19 cellular contexts compared by ENCODE assay signal in the genomic region with DNA sequence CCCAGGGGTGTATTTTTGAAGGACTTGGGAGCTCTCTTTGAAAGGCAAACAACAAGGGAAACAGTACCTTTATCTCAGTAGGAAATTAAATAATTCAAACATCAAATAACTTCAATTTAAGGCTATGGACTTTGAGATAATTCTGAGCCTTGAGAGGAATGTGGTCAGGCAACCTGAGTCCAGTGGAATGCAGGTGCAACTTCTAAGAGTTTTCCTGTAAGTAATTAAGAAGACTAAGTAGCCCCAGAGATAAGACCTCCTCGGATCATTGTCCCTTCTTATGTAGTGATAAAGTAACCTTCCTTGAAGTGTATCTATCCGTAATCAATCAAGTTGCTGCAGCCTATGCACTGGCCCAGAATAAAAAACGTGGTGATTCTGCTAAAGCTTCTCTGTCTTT. TPM values are rescaled to one million over a fixed set of nuclear protein-coding genes. Genes with fewer than 3 reads are reported as not detected.
DNase-seq lines count a peak whose midpoint lies in the region; FAIRE-seq and TF ChIP-seq lines count a peak whose summit lies in the region.
"Had no signal": no experiment of that assay in that cellular context is flagged by ENCODE, and none has a peak within 500 bp of the region (broad histone marks: within the 10 kb centered on the region; RNA-seq: fewer than 3 reads in every experiment).

No MANE protein-coding gene starts in this region.

- POLR2A ChIA-PET in Caco-2 (lab: Charles Lee): interaction anchor here (0.6 kb wide), 1 partner anchor 10 kb away, joined by 3 read pairs; no protein-coding TSS in a partner anchor

- TF ChIP-seq CTCF in Caco-2 (IDR thresholded peaks at IDR 0.05; ENCODE audit: insufficient read depth in 1 of 2, low read depth in 1 of 2, low read length in 1 of 2, severe bottlenecking in 1 of 2, unreplicated experiment in 1 of 2): no peak
- TF ChIP-seq CTCF in endodermal cell (conservative IDR thresholded peaks at IDR 0.05): no peak
- TF ChIP-seq CTCF in mesothelial cell of epicardium (IDR thresholded peaks at IDR 0.05; ENCODE audit: unreplicated experiment): no peak
- TF ChIP-seq CTCF in sigmoid colon (IDR thresholded peaks at IDR 0.05): no peak
- no peak for TF ChIP-seq CTCF in osteoblast (IDR thresholded peaks at IDR 0.05; ENCODE audit: extremely low read depth, low read depth, low read length)

- peaks cover 19% of the 10 kb centered on the region for H3K4me1 Mint-ChIP-seq in Caco-2 (ENCODE audit: low read depth, unreplicated experiment)
- H3K4me1 Mint-ChIP-seq in endodermal cell: peaks cover 27% of the 10 kb centered on the region
- peaks cover 30% of the 10 kb centered on the region for H3K4me1 Mint-ChIP-seq in mesothelial cell of epicardium

- H3K36me3 ChIP-seq in Caco-2 (ENCODE audit: control insufficient read depth, insufficient read depth, low read length): peaks cover 3% of the 10 kb centered on the region
- peaks cover 46% of the 10 kb centered on the region for H3K36me3 ChIP-seq in endodermal cell (ENCODE audit: control insufficient read depth, insufficient read depth, low read length)
- peaks cover 0 to 12% of the 10 kb centered on the region in 2 donors for H3K36me3 ChIP-seq in small intestine (ENCODE audit: control insufficient read depth in 2 of 2, insufficient read depth in 2 of 2, low read length in 2 of 2)
- H3K36me3 ChIP-seq in sigmoid colon: peaks cover 0 to 19% (median 8%) of the 10 kb centered on the region in 4 donors
- H3K36me3 ChIP-seq in osteoblast (ENCODE audit: insufficient read depth, low read length): peaks cover 14% of the 10 kb centered on the region

- H4K20me1 ChIP-seq in osteoblast (ENCODE audit: insufficient read depth, low read length): no peaks in the 10 kb centered on the region

- intact Hi-C loops in Caco-2 (cut with micrococcal nuclease; ENCODE audit: unreplicated experiment): no loop called here
- intact Hi-C loops in sigmoid colon (cut with DNase I): no loop called here

- H3K36me3 Mint-ChIP-seq in Caco-2 (ENCODE audit: insufficient read depth, unreplicated experiment) (peaks cover 79% of the 10 kb centered on the region), endodermal cell (ENCODE audit: low read depth) (peaks cover 62% of the 10 kb centered on the region), mesothelial cell of epicardium (peaks cover 25% of the 10 kb centered on the region)

- DNase-seq in Caco-2: peak; percentile 60 to 65
- DNase-seq in endodermal cell: no peak
- no peak for DNase-seq in mesothelial cell of epicardium (ENCODE audit: low spot score in 2 of 2, unreplicated experiment in 2 of 2)
- peak; percentile 14 for DNase-seq in small intestine
- DNase-seq in sigmoid colon: no peak
- DNase-seq in osteoblast (ENCODE audit: insufficient read length, low spot score, missing footprints): no peak
- DNase-seq in ecto neural progenitor cell (ENCODE audit: low spot score): no peak
- DNase-seq: AML-193; CD4-positive, alpha-beta T cell; DMS153; DMS79; GF-D8; GM23248; HCEC 1CT; IMR-90 had no signal

- H3K79me2 ChIP-seq in osteoblast (ENCODE audit: insufficient read depth, low read length): no peaks in the 10 kb centered on the region

- H3K9me3 Mint-ChIP-seq in Caco-2 (ENCODE audit: unreplicated experiment) (peaks cover 29% of the 10 kb centered on the region), endodermal cell (peaks cover 13% of the 10 kb centered on the region), mesothelial cell of epicardium (peaks cover 15% of the 10 kb centered on the region)

- H3K4me3 Mint-ChIP-seq in Caco-2 (ENCODE audit: unreplicated experiment) (peak overlapping the region; percentile 46), endodermal cell (no peak overlapping the region), mesothelial cell of epicardium (no peak overlapping the region)

- H3K4me3 ChIP-seq in Caco-2 (ENCODE audit: low read depth, low read length) (no peak overlapping the region), endodermal cell (ENCODE audit: low read length) (peak overlapping the region; percentile 44), small intestine (ENCODE audit: low read depth in 1 of 2, low read length in 2 of 2) (no peak overlapping the region), sigmoid colon (no peak overlapping the region), osteoblast (ENCODE audit: insufficient read depth, low read length) (no peak overlapping the region)
- H3K4me3 ChIP-seq: A549, GM23248 had no signal

- H3K27ac ChIP-seq in endodermal cell (ENCODE audit: low read depth, low read length) (peak overlapping the region; percentile 49), small intestine (ENCODE audit: low read depth in 1 of 2, low read length in 1 of 2) (no peak overlapping the region), sigmoid colon (no peak overlapping the region), osteoblast (ENCODE audit: low read depth, low read length) (no peak overlapping the region)
- H3K27ac ChIP-seq: A549, C4-2B, GM23248 had no signal

- H3K27me3 Mint-ChIP-seq in Caco-2 (ENCODE audit: insufficient read depth, unreplicated experiment) (no peaks in the 10 kb centered on the region), endodermal cell (ENCODE audit: insufficient read depth) (no peaks in the 10 kb centered on the region), mesothelial cell of epicardium (ENCODE audit: low read depth) (no peaks in the 10 kb centered on the region)
- H3K27me3 Mint-ChIP-seq: CD4-positive, alpha-beta T cell had no signal

- no peak overlapping the region for H3K9ac ChIP-seq in endodermal cell (ENCODE audit: extremely low read depth, low read length, poor library complexity, severe bottlenecking)
- H3K9ac ChIP-seq: GM23248 had no signal

- BruUV-seq in Caco-2 (replicated peaks; lab: Mats Ljungman, UMichigan): no TSS peak

- no peak for TF ChIP-seq EP300 in sigmoid colon (IDR thresholded peaks at IDR 0.05)

- H3K27ac Mint-ChIP-seq in Caco-2 (ENCODE audit: unreplicated experiment) (peak overlapping the region; percentile 84), endodermal cell (peak overlapping the region; percentile 89), mesothelial cell of epicardium (peak overlapping the region; percentile 82)
- H3K27ac Mint-ChIP-seq: CD4-positive, alpha-beta T cell had no signal

- H3K9me3 ChIP-seq in Caco-2: peaks cover 51% of the 10 kb centered on the region
- H3K9me3 ChIP-seq in endodermal cell (ENCODE audit: control insufficient read depth, low read length): peaks cover 52% of the 10 kb centered on the region
- peaks cover 3% of the 10 kb centered on the region for H3K9me3 ChIP-seq in small intestine (ENCODE audit: control insufficient read depth, low read depth)
- H3K9me3 ChIP-seq in sigmoid colon: peaks cover 0 to 15% (median 0%) of the 10 kb centered on the region in 4 donors
- H3K9me3 ChIP-seq in osteoblast (ENCODE audit: low read depth, low read length): peaks cover 2% of the 10 kb centered on the region

- H3K27me3 ChIP-seq in Caco-2 (replicated peaks; ENCODE audit: control insufficient read depth, insufficient read depth, low read length): no peaks in the 10 kb centered on the region
- no peaks in the 10 kb centered on the region for H3K27me3 ChIP-seq in endodermal cell (ENCODE audit: control insufficient read depth, insufficient read depth, low read length, poor library complexity, severe bottlenecking)
- H3K27me3 ChIP-seq in small intestine (ENCODE audit: control insufficient read depth in 2 of 2, insufficient read depth in 2 of 2, low read length in 2 of 2): no peaks in the 10 kb centered on the region
- H3K27me3 ChIP-seq in sigmoid colon: no peaks in the 10 kb centered on the region
- H3K27me3 ChIP-seq in osteoblast (ENCODE audit: insufficient read depth, low read length): no peaks in the 10 kb centered on the region

- CTCF ChIA-PET in Caco-2 (lab: Charles Lee): no interaction called here

- H3K4me1 ChIP-seq in Caco-2: peaks cover 22% of the 10 kb centered on the region
- H3K4me1 ChIP-seq in endodermal cell (ENCODE audit: control insufficient read depth, insufficient read depth, low read length): peaks cover 4% of the 10 kb centered on the region
- peaks cover 0 to 2% of the 10 kb centered on the region in 2 donors for H3K4me1 ChIP-seq in small intestine (ENCODE audit: control insufficient read depth in 2 of 2, insufficient read depth in 1 of 2, low read depth in 1 of 2, low read length in 1 of 2)
- peaks cover 0 to 17% (median 14%) of the 10 kb centered on the region in 4 donors for H3K4me1 ChIP-seq in sigmoid colon
- peaks cover 22% of the 10 kb centered on the region for H3K4me1 ChIP-seq in osteoblast (ENCODE audit: insufficient read depth, low read length)
- H3K4me1 ChIP-seq: A549 had no signal

- no peak overlapping the region for H3K4me2 ChIP-seq in osteoblast (ENCODE audit: insufficient read depth, low read length)
- H3K4me2 ChIP-seq: A549 had no signal

- TF ChIP-seq POLR2A in sigmoid colon (IDR thresholded peaks at IDR 0.05): no peak

- FAIRE-seq in small intestine (lab: Jason Lieb, UNC): no peak
- FAIRE-seq: A549, H54, HTR-8/SVneo had no signal

- H2AFZ ChIP-seq in osteoblast (ENCODE audit: low read length): no peak overlapping the region
- H2AFZ ChIP-seq: GM23248 had no signal

- WGBS in endodermal cell (ENCODE audit: insufficient coverage in 1 of 2, insufficient read length in 1 of 2), 2 experiments: 64 to 89% methylated on average over 1 to 3 of the region's 3 CpGs
- 27 to 67% (median 42%) methylated on average over 3 of the region's 3 CpGs for WGBS in small intestine, 3 donors
- WGBS in sigmoid colon, 2 donors: 82 to 93% methylated on average over 3 of the region's 3 CpGs

RNA-seq across cellular contexts. Expression of a gene that starts 29.2 kb away (rescaled TPM):
- total RNA-seq in Caco-2 (2022) (17.5 and 19.6 TPM in 2 replicates), endodermal cell (10 to 100 TPM; 42.0 to 45.3 TPM), mesothelial cell of epicardium (26.3 TPM in 3 replicates), sigmoid colon (10 to 100 TPM; 12.4 to 22.4 (median 14.8) TPM), osteoblast (14.5 and 17.7 TPM in 2 replicates)
- 9.3 TPM for polyA plus RNA-seq in endodermal cell (2013, experiment 1 of 2)
- 10.8 TPM for polyA plus RNA-seq in endodermal cell (2013, experiment 2 of 2)
- polyA plus RNA-seq in small intestine (1 to 10 TPM; 2.7 to 6.2 (median 4.7) TPM), sigmoid colon (10 to 100 TPM in 1 of 3 donors, 1 to 10 TPM in 2; 4.8 to 11.9 (median 5.5) TPM)

RNA-seq across cellular contexts. Expression of a gene that starts 38.9 kb away (rescaled TPM):
- total RNA-seq in Caco-2 (2022) (36.8 and 39.4 TPM in 2 replicates), endodermal cell (10 to 100 TPM; 59.0 to 88.7 TPM), mesothelial cell of epicardium (143 to 152 TPM (median 145 TPM) in 3 replicates), sigmoid colon (10 to 100 TPM; 49.2 to 96.7 (median 55.9) TPM), osteoblast (52.8 and 59.5 TPM in 2 replicates)
- polyA plus RNA-seq in endodermal cell (2013, experiment 1 of 2): 62.8 TPM
- polyA plus RNA-seq in endodermal cell (2013, experiment 2 of 2): 60.8 TPM
- polyA plus RNA-seq in small intestine (10 to 100 TPM in 1 of 3 donors, 1 to 10 TPM in 2; 4.3 to 15.4 (median 9.9) TPM), sigmoid colon (10 to 100 TPM in 2 of 3 donors, 1 to 10 TPM in 1; 5.8 to 20.5 (median 10.2) TPM)

Comparison
In these comparisons a context has a peak if more than half of its experiments do, and no peak if none do; other contexts are left out.
1. DNase-seq: peak in Caco-2 (2 of 2) and small intestine (single experiment); none in endodermal cell (single experiment), mesothelial cell of epicardium (0 of 2), sigmoid colon (single experiment), osteoblast (single experiment) and ecto neural progenitor cell (single experiment).
2. Peak in every context shown above with its lines, with median percentiles within 50 percentile points of each other: H3K27ac Mint-ChIP-seq.